1 cellular context compared by ENCODE assay signal in genomic region chr11:35412285-35412684, GRCh38.
TF ChIP-seq lines count a peak whose summit lies in the region.

No MANE protein-coding gene starts in this region.

TF ChIP-seq in neural cell, 6 proteins besides CTCF, POLR2A, EP300 and RAD21 (continued from another document):
- TF ChIP-seq REST (IDR thresholded peaks at IDR 0.05; ENCODE audit: borderline replicate concordance): no peak
